Comparison of ENCODE assay signal across 8 cellular contexts in the genomic region with DNA sequence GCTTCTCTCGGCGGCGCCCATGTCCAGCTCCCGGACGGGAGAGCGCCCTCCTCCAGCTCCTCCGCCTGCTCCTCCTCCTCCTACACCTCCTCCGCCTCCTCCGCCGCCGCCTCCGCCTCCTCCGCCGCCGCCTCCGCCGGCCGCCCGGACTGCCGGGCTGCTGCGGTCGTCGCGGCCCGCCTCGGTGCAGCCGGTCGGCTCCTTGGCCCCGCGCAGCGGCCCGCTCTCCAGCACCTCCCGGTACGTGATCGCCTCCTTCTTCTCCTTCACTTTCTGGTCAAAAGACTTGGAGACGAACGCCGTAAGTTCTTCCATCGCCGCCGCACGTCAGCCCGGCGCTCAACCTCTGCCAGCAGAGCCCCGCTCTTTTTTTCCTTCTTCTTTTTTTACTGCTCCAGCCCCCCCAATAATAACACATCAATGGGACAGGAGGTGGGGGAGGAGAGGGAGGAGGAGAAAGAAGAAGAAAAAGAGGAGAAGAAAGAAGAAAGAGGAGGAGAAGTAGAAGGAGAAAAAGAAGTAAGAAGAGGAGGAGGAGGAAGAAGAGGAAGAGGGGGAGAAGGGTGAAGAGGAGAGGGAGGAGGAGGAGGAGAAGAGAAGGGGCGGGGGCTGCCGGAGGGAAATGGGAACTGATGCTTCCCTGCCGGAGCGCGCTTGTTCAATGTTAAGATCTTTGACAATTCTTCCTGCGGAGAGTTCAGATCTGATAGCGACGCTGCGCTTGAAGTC. TPM values are rescaled to one million over a fixed set of nuclear protein-coding genes. Genes with fewer than 3 reads are reported as not detected.
DNase-seq lines count a peak whose midpoint lies in the region; ATAC-seq and TF ChIP-seq lines count a peak whose summit lies in the region.

A gene (minus strand): TSS at position 711 of the 729 bp plus-strand sequence. CDS start 396 bp downstream, at position 315.

- H3K36me3 Mint-ChIP-seq in WTC11: no peaks in the 10 kb centered on the region

- no peak within 1 kb of the TSS for H4K12ac ChIP-seq in trophoblast cell (ENCODE audit: low read depth, low read length)

- H3K18ac ChIP-seq in trophoblast cell (ENCODE audit: low read length): no peak within 1 kb of the TSS

- no peak within 1 kb of the TSS for H2BK12ac ChIP-seq in trophoblast cell (ENCODE audit: low read length)

- peak within 1 kb of the TSS; percentile 45 for H2AFZ ChIP-seq in trophoblast cell (ENCODE audit: insufficient read depth, low read length, poor library complexity)

- H3K9ac ChIP-seq in ES-I3 (ENCODE audit: low read depth, low read length) (peak within 1 kb of the TSS; percentile 54; the same call in 1 of the 2 replicates), trophoblast cell (ENCODE audit: low read length) (no peak within 1 kb of the TSS)

- no peak within 1 kb of the TSS for H3K23ac ChIP-seq in trophoblast cell (ENCODE audit: low read length)

- peak within 1 kb of the TSS; percentile 78 for H3K4me3 Mint-ChIP-seq in WTC11

- H4K91ac ChIP-seq in trophoblast cell (ENCODE audit: low read depth, low read length): no peak within 1 kb of the TSS

- ATAC-seq in WTC11 (peak; percentile 9), HG03135 (IDR thresholded peaks at IDR 0.05; ENCODE audit: unreplicated experiment) (no peak), GM19324 (IDR thresholded peaks at IDR 0.05; ENCODE audit: low FRiP score, unreplicated experiment) (no peak)

- no peak within 1 kb of the TSS for H3K14ac ChIP-seq in trophoblast cell (ENCODE audit: low read length)

- H3K9me3 Mint-ChIP-seq in WTC11: no peaks in the 10 kb centered on the region

- H2BK5ac ChIP-seq in trophoblast cell (ENCODE audit: low read depth, low read length, poor library complexity): no peak within 1 kb of the TSS

- peaks cover 91% of the 10 kb centered on the region for H3K27me3 Mint-ChIP-seq in WTC11 (ENCODE audit: low read depth)

- in situ Hi-C loops in KBM-7 (cut with MboI; ENCODE audit: low pct_unique_long_range_greater_than_20kb, low sequenced_read_pairs): no loop called here

- H3K4ac ChIP-seq in trophoblast cell (ENCODE audit: low read depth, low read length): no peak within 1 kb of the TSS

- no peak within 1 kb of the TSS; the same call in 1 of the 2 replicates for H3K27ac Mint-ChIP-seq in WTC11

- CTCF ChIA-PET in WTC11 (lab: Charles Lee): interaction anchor here (0.7 to 1.0 kb wide), 2 partner anchors 11 to 49 kb away, joined by 4 to 7 read pairs; no protein-coding TSS in a partner anchor

- peaks cover 2% of the 10 kb centered on the region for H3K79me2 ChIP-seq in trophoblast cell (ENCODE audit: control insufficient read depth, insufficient read depth, low read length, poor library complexity)

- no CpG with 5 or more reads among the region's 54 CpGs for WGBS in trophoblast cell (ENCODE audit: extremely low coverage, insufficient coverage, insufficient read length)

- peak within 1 kb of the TSS; percentile 84 for H3K4me2 ChIP-seq in trophoblast cell (ENCODE audit: low read length)

- H2AK5ac ChIP-seq in trophoblast cell (ENCODE audit: low read length): no peak within 1 kb of the TSS

- peaks cover 6% of the 10 kb centered on the region for H3K79me1 ChIP-seq in trophoblast cell (ENCODE audit: low read length)

- peaks cover 59% of the 10 kb centered on the region for H3K27me3 ChIP-seq in trophoblast cell (ENCODE audit: insufficient read depth, low read length)

- H3K9me3 ChIP-seq in ES-I3 (ENCODE audit: control insufficient read depth, insufficient read depth, low read length): no peaks in the 10 kb centered on the region
- H3K9me3 ChIP-seq in trophoblast cell (ENCODE audit: insufficient read depth, low read depth, low read length): peaks cover 5% of the 10 kb centered on the region

- H2BK120ac ChIP-seq in trophoblast cell (ENCODE audit: insufficient read depth, low read length, poor library complexity): no peak within 1 kb of the TSS

- no peak within 1 kb of the TSS for H3K27ac ChIP-seq in trophoblast cell (ENCODE audit: low read depth, low read length)

- no peak within 1 kb of the TSS for H4K8ac ChIP-seq in trophoblast cell (ENCODE audit: low read depth, low read length)

- POLR2A ChIA-PET in WTC11 (lab: Charles Lee): no interaction called here

- H3K4me1 ChIP-seq in ES-I3 (ENCODE audit: insufficient read depth, low read length): peaks cover 3% of the 10 kb centered on the region; the same call in 1 of the 2 replicates
- H3K4me1 ChIP-seq in trophoblast cell (ENCODE audit: control insufficient read depth in 1 of 2, insufficient read depth in 2 of 2, low read length in 2 of 2): peaks cover 5 to 9% of the 10 kb centered on the region in 2 experiments

- DNase-seq in KBM-7 (peak; percentile 77), WTC11 (ENCODE audit: low spot score) (peak; percentile 70), fibroblast of the aortic adventitia (ENCODE audit: low read depth) (peak; percentile 53), trophoblast cell (peak; percentile 44 to 61)
- no peak for DNase-seq in stimulated activated naive CD4-positive, alpha-beta T cell treated with Interleukin-2 at 50 U/mL for 16 hours (lab: John Stamatoyannopoulos, UW)

- peak within 1 kb of the TSS; percentile 69 for H3K4me3 ChIP-seq in fibroblast of the aortic adventitia (ENCODE audit: low read depth, low read length)
- peak within 1 kb of the TSS; percentile 43 for H3K4me3 ChIP-seq in trophoblast cell (ENCODE audit: low read depth, low read length)

- H3K4me1 Mint-ChIP-seq in WTC11: peaks cover 56% of the 10 kb centered on the region

- H3K36me3 ChIP-seq in ES-I3 (ENCODE audit: insufficient read depth, low read length): no peaks in the 10 kb centered on the region
- H3K36me3 ChIP-seq in trophoblast cell (ENCODE audit: control insufficient read depth in 1 of 2, insufficient read depth in 2 of 2, low read length in 2 of 2): no peaks in the 10 kb centered on the region

- TF ChIP-seq CTCF in WTC11 (IDR thresholded peaks at IDR 0.05): no peak
- TF ChIP-seq CTCF in fibroblast of the aortic adventitia (IDR thresholded peaks at IDR 0.05; ENCODE audit: insufficient read depth, low read length): no peak

TF ChIP-seq in WTC11, 78 proteins besides CTCF, POLR2A, EP300 and RAD21:
- peak; percentile 29; the same call in 1 of the 2 replicates for TF ChIP-seq SP1 (CRISPR knock-in tag; conservative IDR thresholded peaks at IDR 0.05)
- TF ChIP-seq, protein P1, sequence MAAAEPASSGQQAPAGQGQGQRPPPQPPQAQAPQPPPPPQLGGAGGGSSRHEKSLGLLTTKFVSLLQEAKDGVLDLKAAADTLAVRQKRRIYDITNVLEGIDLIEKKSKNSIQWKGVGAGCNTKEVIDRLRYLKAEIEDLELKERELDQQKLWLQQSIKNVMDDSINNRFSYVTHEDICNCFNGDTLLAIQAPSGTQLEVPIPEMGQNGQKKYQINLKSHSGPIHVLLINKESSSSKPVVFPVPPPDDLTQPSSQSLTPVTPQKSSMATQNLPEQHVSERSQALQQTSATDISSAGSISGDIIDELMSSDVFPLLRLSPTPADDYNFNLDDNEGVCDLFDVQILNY (CRISPR knock-in tag; IDR thresholded peaks at IDR 0.05): no peak
- TF ChIP-seq, protein P2, sequence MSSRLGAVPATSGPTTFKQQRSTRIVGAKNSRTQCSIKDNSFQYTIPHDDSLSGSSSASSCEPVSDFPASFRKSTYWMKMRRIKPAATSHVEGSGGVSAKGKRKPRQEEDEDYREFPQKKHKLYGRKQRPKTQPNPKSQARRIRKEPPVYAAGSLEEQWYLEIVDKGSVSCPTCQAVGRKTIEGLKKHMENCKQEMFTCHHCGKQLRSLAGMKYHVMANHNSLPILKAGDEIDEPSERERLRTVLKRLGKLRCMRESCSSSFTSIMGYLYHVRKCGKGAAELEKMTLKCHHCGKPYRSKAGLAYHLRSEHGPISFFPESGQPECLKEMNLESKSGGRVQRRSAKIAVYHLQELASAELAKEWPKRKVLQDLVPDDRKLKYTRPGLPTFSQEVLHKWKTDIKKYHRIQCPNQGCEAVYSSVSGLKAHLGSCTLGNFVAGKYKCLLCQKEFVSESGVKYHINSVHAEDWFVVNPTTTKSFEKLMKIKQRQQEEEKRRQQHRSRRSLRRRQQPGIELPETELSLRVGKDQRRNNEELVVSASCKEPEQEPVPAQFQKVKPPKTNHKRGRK (CRISPR knock-in tag; IDR thresholded peaks at IDR 0.05; ENCODE audit: borderline replicate concordance): 0 out of 2 replicates have a peak, but pooled peaks have one; percentile 63
- peak; percentile 94; the same call in 1 of the 2 replicates for TF ChIP-seq ZNF263 (CRISPR knock-in tag; IDR thresholded peaks at IDR 0.05; ENCODE audit: low read depth)

RNA-seq across cellular contexts. Expression of the gene that starts here (rescaled TPM):
- total RNA-seq in WTC11 (2021): 0.21 to 0.57 TPM (median 0.32 TPM) in 3 replicates
- 1.2 and 2.8 TPM in 2 replicates for total RNA-seq in fibroblast of the aortic adventitia (ENCODE audit: low replicate concordance)
- 0.03 and 0.04 TPM in 2 replicates for polyA plus RNA-seq in trophoblast cell (2013)

Comparison
In these comparisons a context has a peak if more than half of its experiments do, and no peak if none do; other contexts are left out.
1. Peak in DNase-seq and ATAC-seq in WTC11; RNA of the gene not detected or under 1 TPM.